In genomic region chr11:119029069-119029339, GRCh38 we compare ENCODE assay signal across 10 cellular contexts.
DNase-seq lines count a peak whose midpoint lies in the region; ATAC-seq and TF ChIP-seq lines count a peak whose summit lies in the region.
"Had no signal": no experiment of that assay in that cellular context is flagged by ENCODE, and none has a peak within 500 bp of the region (broad histone marks: within the 10 kb centered on the region; RNA-seq: fewer than 3 reads in every experiment).

No MANE protein-coding gene starts in this region.

- H3K27ac ChIP-seq in BLaER1 (no peak overlapping the region), KMS-11 (peak overlapping the region; percentile 71), caudate nucleus (ENCODE audit: low read depth, low read length) (peak overlapping the region; percentile 8)

- no peak overlapping the region; the same call in 1 of the 2 replicates for H2AFZ ChIP-seq in KMS-11 (ENCODE audit: low read depth)

- H3K4me3 ChIP-seq in BLaER1 (no peak overlapping the region), KMS-11 (IDR thresholded peaks at IDR 0.05; ENCODE audit: insufficient read depth, low read depth, low read length) (no peak overlapping the region)

- no peaks in the 10 kb centered on the region for H3K27me3 Mint-ChIP-seq in nephron (ENCODE audit: low read depth)

- H3K79me2 ChIP-seq in KMS-11 (ENCODE audit: insufficient read depth, low read depth): peaks cover 35% of the 10 kb centered on the region

- H3K27ac Mint-ChIP-seq in nephron: peak overlapping the region; percentile 87 to 98 (median 92)

- H3K4me1 ChIP-seq in BLaER1 (peaks cover 33% of the 10 kb centered on the region), KMS-11 (ENCODE audit: low read depth, poor library complexity, severe bottlenecking) (peaks cover 46% of the 10 kb centered on the region)

- no peak for DNase-seq in caudate nucleus (lab: John Stamatoyannopoulos, UW)
- no peak for DNase-seq in AG08395 (ENCODE audit: low spot score)
- no peak for DNase-seq in NCI-H1436 treated with DMSO at 0.1 percent for 48 hours (lab: John Stamatoyannopoulos, UW)
- DNase-seq: COR-L47; stimulated activated CD4-positive, alpha-beta T cell treated with anti-CD3 and anti-CD28 coated beads, Interleukin-2, amount 100 ng/mL, for 48 hours had no signal

- H3K4me3 Mint-ChIP-seq in nephron: peak overlapping the region; percentile 84 to 87 (median 86)

- H3K9me3 ChIP-seq in BLaER1: no peaks in the 10 kb centered on the region

- H3K9ac ChIP-seq in BLaER1 (peak overlapping the region; percentile 79; the same call in 1 of the 2 replicates), KMS-11 (peak overlapping the region; percentile 73; the same call in 1 of the 2 replicates)

- ATAC-seq in GM21786 (IDR thresholded peaks at IDR 0.05; ENCODE audit: unreplicated experiment): no peak
- ATAC-seq in GM19328 (IDR thresholded peaks at IDR 0.05; ENCODE audit: unreplicated experiment): no peak

- H3K4me2 ChIP-seq in BLaER1 (peak overlapping the region; percentile 98), KMS-11 (peak overlapping the region; percentile 96)

- no peaks in the 10 kb centered on the region for H3K9me3 Mint-ChIP-seq in nephron

- H3K36me3 Mint-ChIP-seq in nephron (ENCODE audit: low read depth): peaks cover 32% of the 10 kb centered on the region

- H4K20me1 ChIP-seq in BLaER1 (no peaks in the 10 kb centered on the region), KMS-11 (ENCODE audit: insufficient read depth) (no peaks in the 10 kb centered on the region)

- H3K36me3 ChIP-seq in BLaER1: peaks cover 50% of the 10 kb centered on the region
- no peaks in the 10 kb centered on the region; the same call in 1 of the 2 replicates for H3K36me3 ChIP-seq in KMS-11 (ENCODE audit: insufficient read depth)

- peaks cover 24% of the 10 kb centered on the region for H3K4me1 Mint-ChIP-seq in nephron

- H3K27me3 ChIP-seq in BLaER1 (no peaks in the 10 kb centered on the region), KMS-11 (ENCODE audit: insufficient read depth, low read depth) (no peaks in the 10 kb centered on the region)

- TF ChIP-seq CTCF in KMS-11 (conservative IDR thresholded peaks at IDR 0.05; ENCODE audit: low read depth, low read length): no peak
- TF ChIP-seq CTCF in nephron (IDR thresholded peaks at IDR 0.05; ENCODE audit: unreplicated experiment in 3 of 3): no peak
